8 cellular contexts compared by ENCODE assay signal in genomic region chr5:14676320-14676719, GRCh38. TPM values are rescaled to one million over a fixed set of nuclear protein-coding genes. Genes with fewer than 3 reads are reported as not detected.
DNase-seq lines count a peak whose midpoint lies in the region; ATAC-seq and TF ChIP-seq lines count a peak whose summit lies in the region.

No MANE protein-coding gene starts in this region.

- peak overlapping the region; percentile 92 for H3K27ac Mint-ChIP-seq in stimulated activated naive CD8-positive, alpha-beta T cell treated with anti-CD3 and anti-CD28 coated beads, Interleukin-15, Interleukin-2, amounts not matched to agents 100 ng/mL and 50 ng/mL, for 24 hours

- no peak for TF ChIP-seq POLR2A in thyroid gland (IDR thresholded peaks at IDR 0.05)

- peak; percentile 52 for ATAC-seq in HG02981 (IDR thresholded peaks at IDR 0.05; ENCODE audit: unreplicated experiment)

- DNase-seq in activated T-cell treated with anti-CD3 and anti-CD28 coated beads for 48 hours (ENCODE audit: low read depth) (peak; percentile 21), activated T-cell treated with anti-CD3 and anti-CD28 coated beads for 4 hours (no peak), RPMI7951 (ENCODE audit: low read depth) (peak; percentile 57), thyroid gland (no peak)
- no peak for DNase-seq in stimulated activated CD4-positive, alpha-beta T cell treated with anti-CD3 and anti-CD28 coated beads, Interleukin-4, amount 100 ng/mL, for 4 hours

- H3K4me1 ChIP-seq in esophagus (ENCODE audit: control insufficient read depth in 2 of 2, insufficient read depth in 2 of 2, low read length in 1 of 2) = peaks cover 3 to 18% of the 10 kb centered on the region in 2 donors
- peaks cover 0 to 25% of the 10 kb centered on the region in 2 donors for H3K4me1 ChIP-seq in thyroid gland

- H3K9me3 Mint-ChIP-seq in stimulated activated naive CD8-positive, alpha-beta T cell treated with anti-CD3 and anti-CD28 coated beads, Interleukin-15, Interleukin-2, amounts not matched to agents 100 ng/mL and 50 ng/mL, for 24 hours = no peaks in the 10 kb centered on the region

- no peaks in the 10 kb centered on the region for H3K27me3 Mint-ChIP-seq in stimulated activated naive CD8-positive, alpha-beta T cell treated with anti-CD3 and anti-CD28 coated beads, Interleukin-15, Interleukin-2, amounts not matched to agents 100 ng/mL and 50 ng/mL, for 24 hours

- intact Hi-C loops in thyroid gland (cut with DNase I) = no loop called here

- no peaks in the 10 kb centered on the region for H3K9me3 ChIP-seq in esophagus (ENCODE audit: control insufficient read depth in 2 of 2, insufficient read depth in 1 of 2, low read depth in 1 of 2, low read length in 1 of 2)
- H3K9me3 ChIP-seq in thyroid gland = no peaks in the 10 kb centered on the region

- H3K4me1 Mint-ChIP-seq in stimulated activated naive CD8-positive, alpha-beta T cell treated with anti-CD3 and anti-CD28 coated beads, Interleukin-15, Interleukin-2, amounts not matched to agents 100 ng/mL and 50 ng/mL, for 24 hours (ENCODE audit: low read depth) = peaks cover 82% of the 10 kb centered on the region

- H3K4me3 ChIP-seq in esophagus (ENCODE audit: low read depth in 1 of 2, low read length in 2 of 2) = no peak overlapping the region
- no peak overlapping the region for H3K4me3 ChIP-seq in thyroid gland (replicated peaks in 1 of 3)

- no peak for TF ChIP-seq CTCF in thyroid gland (IDR thresholded peaks at IDR 0.05)

- peaks cover 83% of the 10 kb centered on the region for H3K36me3 Mint-ChIP-seq in stimulated activated naive CD8-positive, alpha-beta T cell treated with anti-CD3 and anti-CD28 coated beads, Interleukin-15, Interleukin-2, amounts not matched to agents 100 ng/mL and 50 ng/mL, for 24 hours (ENCODE audit: low read depth)

- peak overlapping the region; percentile 55 for H3K4me3 Mint-ChIP-seq in stimulated activated naive CD8-positive, alpha-beta T cell treated with anti-CD3 and anti-CD28 coated beads, Interleukin-15, Interleukin-2, amounts not matched to agents 100 ng/mL and 50 ng/mL, for 24 hours

- H3K27me3 ChIP-seq in esophagus (ENCODE audit: control insufficient read depth in 1 of 2, insufficient read depth in 2 of 2, low read length in 2 of 2) (no peaks in the 10 kb centered on the region), thyroid gland (no peaks in the 10 kb centered on the region)

- peak overlapping the region; percentile 53 to 78 for H3K27ac ChIP-seq in esophagus (ENCODE audit: low read depth in 2 of 2, low read length in 1 of 2)
- peak overlapping the region in 1 of 3 donors; percentile 1 for H3K27ac ChIP-seq in thyroid gland

- WGBS in esophagus, 2 donors = 29 to 43% methylated on average over 3 of the region's 3 CpGs
- 77 to 88% methylated on average over 3 of the region's 3 CpGs for WGBS in thyroid gland, 2 donors

- H3K36me3 ChIP-seq in esophagus (ENCODE audit: control insufficient read depth in 2 of 2, insufficient read depth in 2 of 2, low read length in 1 of 2) = peaks cover 0 to 5% of the 10 kb centered on the region in 2 donors
- peaks cover 0 to 4% of the 10 kb centered on the region in 2 donors for H3K36me3 ChIP-seq in thyroid gland

RNA-seq across cellular contexts. Expression of gene OTULIN, which starts 11.8 kb away (rescaled TPM):
- 16.6 and 21.1 TPM in 2 replicates for total RNA-seq in RPMI7951 (2014; rRNA removed; shearing (Covaris generic))
- polyA plus RNA-seq in esophagus = 1 to 10 TPM; 5.7 to 6.2 TPM
- 10 to 100 TPM; 18.0 to 42.7 (median 30.7) TPM for total RNA-seq in thyroid gland

Comparison
In these comparisons a context has a peak if more than half of its experiments do, and no peak if none do; other contexts are left out.
1. DNase-seq: peak in activated T-cell treated with anti-CD3 and anti-CD28 coated beads for 48 hours (single experiment) and RPMI7951 (single experiment); none in activated T-cell treated with anti-CD3 and anti-CD28 coated beads for 4 hours (single experiment), thyroid gland (0 of 2) and stimulated activated CD4-positive, alpha-beta T cell treated with anti-CD3 and anti-CD28 coated beads, Interleukin-4, amount 100 ng/mL, for 4 hours (0 of 2).